In the genomic region with DNA sequence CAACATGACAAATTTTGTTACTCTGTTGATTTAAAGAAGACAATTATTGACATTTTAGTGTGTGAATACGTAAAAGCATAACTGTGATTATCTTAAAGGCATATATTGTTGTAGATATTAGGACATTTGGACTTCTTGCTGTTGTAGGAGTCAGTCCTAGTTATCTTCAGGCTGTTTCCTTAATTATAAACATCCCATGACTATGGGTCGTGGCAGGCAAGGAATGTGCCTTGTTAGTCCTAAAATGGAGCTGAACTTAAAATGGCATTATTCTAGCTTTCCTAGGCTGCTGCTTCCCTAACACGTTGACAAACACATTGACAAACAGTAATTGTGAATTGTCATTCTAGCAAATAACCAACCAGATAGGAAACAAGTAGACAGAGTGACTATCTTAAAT, we compare ENCODE assay signal across 11 cellular contexts. TPM values are rescaled to one million over a fixed set of nuclear protein-coding genes. Genes with fewer than 3 reads are reported as not detected.
DNase-seq lines count a peak whose midpoint lies in the region; ATAC-seq, FAIRE-seq and TF ChIP-seq lines count a peak whose summit lies in the region.
"Had no signal": no experiment of that assay in that cellular context is flagged by ENCODE, and none has a peak within 500 bp of the region (broad histone marks: within the 10 kb centered on the region; RNA-seq: fewer than 3 reads in every experiment).

No MANE protein-coding gene starts in this region.

- H2BK20ac ChIP-seq in H1 (ENCODE audit: low read length) = peak overlapping the region; percentile 34; the same call in 1 of the 2 replicates

- no peak for TF ChIP-seq EP300 in H1 (IDR thresholded peaks at IDR 0.05; ENCODE audit: borderline replicate concordance in 1 of 2, low read depth in 2 of 2, low read length in 2 of 2)

- no peaks in the 10 kb centered on the region for H3K9me3 ChIP-seq in Panc1 (ENCODE audit: control insufficient read depth, insufficient read depth, low read depth, low read length)
- no peaks in the 10 kb centered on the region for H3K9me3 ChIP-seq in H1 (ENCODE audit: insufficient read depth in 2 of 2, low read depth in 1 of 2, low read length in 1 of 2)
- no peaks in the 10 kb centered on the region for H3K9me3 ChIP-seq in psoas muscle
- H3K9me3 ChIP-seq: tibial nerve had no signal

- CTCF ChIA-PET in activated CD4-positive, alpha-beta T cell treated with anti-CD3 and anti-CD28 coated beads, Interleukin-2, amount 10 ng/mL, durations not matched to agents 7 days and 5 days (lab: Charles Lee) = no interaction called here
- CTCF ChIA-PET in Panc1 (lab: Charles Lee) = interaction anchor here (0.5 kb wide), 1 partner anchor 1228 kb away, joined by 3 read pairs; no protein-coding TSS in a partner anchor
- CTCF ChIA-PET in H1 (lab: Charles Lee; ENCODE audit: partially characterized antibody) = interaction anchor here (1.3 to 2.4 kb wide), 2 partner anchors 86 to 365 kb away, joined by 3 to 6 read pairs; no protein-coding TSS in a partner anchor

- H3K4ac ChIP-seq in H1 (replicated peaks; ENCODE audit: insufficient read length, low read depth, low read length) = no peak overlapping the region

- no peaks in the 10 kb centered on the region for H3K79me1 ChIP-seq in H1 (ENCODE audit: low read depth, low read length)

- no peak overlapping the region for H2BK5ac ChIP-seq in H1 (ENCODE audit: low read depth, low read length)

- in situ Hi-C loops in Panc1 (cut with HindIII; ENCODE audit: low pct_unique_long_range_greater_than_20kb, low sequenced_read_pairs) = no loop called here

- no peak overlapping the region for H4K5ac ChIP-seq in H1 (ENCODE audit: insufficient read length, low read depth, low read length)

- H3K4me1 ChIP-seq in Panc1 (ENCODE audit: control insufficient read depth, insufficient read depth, low read length) = peaks cover 9% of the 10 kb centered on the region; the same call in 1 of the 2 replicates
- H3K4me1 ChIP-seq in H1 (replicated peaks in 1 of 4; ENCODE audit: control insufficient read depth in 3 of 4, insufficient read depth in 4 of 4, low read length in 3 of 4) = peaks cover 0 to 4% (median 0%) of the 10 kb centered on the region in 4 experiments; a peak in 3 of 7 replicates
- no peaks in the 10 kb centered on the region for H3K4me1 ChIP-seq in psoas muscle

- no peak overlapping the region for H3K23ac ChIP-seq in H1 (ENCODE audit: insufficient read length)

- peak overlapping the region; percentile 81 for H3K4me3 Mint-ChIP-seq in activated CD4-positive, alpha-beta T cell treated with anti-CD3 and anti-CD28 coated beads, Interleukin-2, amount 10 ng/mL, durations not matched to agents 7 days and 5 days

- H3K27ac ChIP-seq in Panc1 (ENCODE audit: low read length) (peak overlapping the region; percentile 60), H1 (ENCODE audit: low read depth, low read length) (no peak overlapping the region), psoas muscle (peak overlapping the region; percentile 97)
- H3K27ac ChIP-seq: tibial nerve had no signal

- TF ChIP-seq RAD21 in H1 (IDR thresholded peaks at IDR 0.05 in 1 of 2, conservative IDR thresholded peaks at IDR 0.05 in 1 of 2; ENCODE audit: low read depth in 2 of 2, low read length in 2 of 2) = no peak

- no peak overlapping the region for H3K4me3 ChIP-seq in Panc1 (ENCODE audit: low read depth in 2 of 2, low read length in 2 of 2)
- no peak overlapping the region for H3K4me3 ChIP-seq in H1 (ENCODE audit: extremely low read depth in 1 of 4, insufficient read depth in 2 of 4, low read depth in 3 of 4, low read length in 4 of 4)
- no peak overlapping the region for H3K4me3 ChIP-seq in psoas muscle
- H3K4me3 ChIP-seq: tibial nerve had no signal

- no peaks in the 10 kb centered on the region for H4K20me1 ChIP-seq in H1 (replicated peaks in 1 of 2; ENCODE audit: control insufficient read depth in 1 of 2, insufficient read depth in 2 of 2, low read length in 2 of 2)

- H2AFZ ChIP-seq in H1 (ENCODE audit: low read length) = no peak overlapping the region

- peaks cover 2% of the 10 kb centered on the region for H3K36me3 Mint-ChIP-seq in activated CD4-positive, alpha-beta T cell treated with anti-CD3 and anti-CD28 coated beads, Interleukin-2, amount 10 ng/mL, durations not matched to agents 7 days and 5 days (ENCODE audit: low read depth)

- peaks cover 6% of the 10 kb centered on the region for H3K23me2 ChIP-seq in H1 (ENCODE audit: low read depth, low read length)

- 87% methylated on average over 3 of the region's 3 CpGs; no CpG with 5 or more reads in 1 of the 2 experiments for WGBS in H1 (ENCODE audit: extremely low coverage in 1 of 2, insufficient coverage in 1 of 2, insufficient read length in 1 of 2, insufficient replicate concordance in 2 of 2, low coverage in 1 of 2, low lambda C conversion rate in 2 of 2, missing lambda C conversion rate in 1 of 2), 2 experiments
- 81 to 90% (median 82%) methylated on average over 3 of the region's 3 CpGs for WGBS in psoas muscle, 3 donors

- no peak for TF ChIP-seq POLR2A in H1 (IDR thresholded peaks at IDR 0.05; ENCODE audit: control extremely low read depth in 1 of 2, low read depth in 2 of 2, low read length in 2 of 2)

- H3K56ac ChIP-seq in H1 (replicated peaks; ENCODE audit: insufficient read length, low read depth, low read length) = no peak overlapping the region

- H3K4me2 ChIP-seq in H1 (ENCODE audit: insufficient read depth in 1 of 2, low read depth in 2 of 2, low read length in 2 of 2) = no peak overlapping the region

- H2AK5ac ChIP-seq in H1 (ENCODE audit: low read depth, low read length) = no peak overlapping the region; the same call in 1 of the 2 replicates

- no peak overlapping the region for H4K8ac ChIP-seq in H1 (ENCODE audit: extremely low read depth, insufficient read depth, low read length)

- no peaks in the 10 kb centered on the region for H3K9me3 Mint-ChIP-seq in activated CD4-positive, alpha-beta T cell treated with anti-CD3 and anti-CD28 coated beads, Interleukin-2, amount 10 ng/mL, durations not matched to agents 7 days and 5 days

- no peak for FAIRE-seq in H1 (lab: Jason Lieb, UNC)

- H3K36me3 ChIP-seq in Panc1 (ENCODE audit: control insufficient read depth, insufficient read depth, low read length) = no peaks in the 10 kb centered on the region
- no peaks in the 10 kb centered on the region for H3K36me3 ChIP-seq in H1 (ENCODE audit: control insufficient read depth in 2 of 4, insufficient read depth in 4 of 4, low read length in 3 of 4)
- no peaks in the 10 kb centered on the region for H3K36me3 ChIP-seq in psoas muscle (ENCODE audit: insufficient read depth in 1 of 2, low read depth in 1 of 2)
- H3K36me3 ChIP-seq: tibial nerve had no signal

- H3K27me3 Mint-ChIP-seq in activated CD4-positive, alpha-beta T cell treated with anti-CD3 and anti-CD28 coated beads, Interleukin-2, amount 10 ng/mL, durations not matched to agents 7 days and 5 days = peaks cover 3% of the 10 kb centered on the region

- intact Hi-C loops in Panc1 (cut with micrococcal nuclease; ENCODE audit: unreplicated experiment) = no loop called here
- intact Hi-C loops in psoas muscle (cut with DNase I) = loop anchor here in 1 of 2 donors (10.0 kb wide), 1 partner anchor 217 kb away; the partner anchor contains the start of genes DCAF6 and MPC2

- no peak for ATAC-seq in Panc1
- ATAC-seq in psoas muscle = no peak
- ATAC-seq in GM19452 (IDR thresholded peaks at IDR 0.05; ENCODE audit: unreplicated experiment) = no peak
- ATAC-seq in GM21723 (IDR thresholded peaks at IDR 0.05; ENCODE audit: unreplicated experiment) = no peak

- no peak overlapping the region for H3K14ac ChIP-seq in H1 (ENCODE audit: insufficient read length)

- no peak overlapping the region for H3K27ac Mint-ChIP-seq in activated CD4-positive, alpha-beta T cell treated with anti-CD3 and anti-CD28 coated beads, Interleukin-2, amount 10 ng/mL, durations not matched to agents 7 days and 5 days

- H3K27me3 ChIP-seq in Panc1 (ENCODE audit: control insufficient read depth, insufficient read depth, low read length) = no peaks in the 10 kb centered on the region
- H3K27me3 ChIP-seq in H1 (replicated peaks in 1 of 4; ENCODE audit: control insufficient read depth in 3 of 4, extremely low read depth in 1 of 4, insufficient read depth in 3 of 4, low read length in 3 of 4) = peaks cover 0 to 12% (median 8%) of the 10 kb centered on the region in 4 experiments; a peak in 6 of 7 replicates
- H3K27me3 ChIP-seq in psoas muscle (ENCODE audit: insufficient read depth in 3 of 3, low read length in 2 of 3) = no peaks in the 10 kb centered on the region
- H3K27me3 ChIP-seq: tibial nerve had no signal

- no peak overlapping the region for H4K91ac ChIP-seq in H1 (replicated peaks; ENCODE audit: insufficient read length, low read length)

- POLR2A ChIA-PET in activated CD4-positive, alpha-beta T cell treated with anti-CD3 and anti-CD28 coated beads, Interleukin-2, amount 10 ng/mL, durations not matched to agents 7 days and 5 days (lab: Charles Lee) = no interaction called here
- POLR2A ChIA-PET in Panc1 (lab: Charles Lee) (no interaction called here), H1 (lab: Charles Lee; ENCODE audit: partially characterized antibody) (interaction anchor here (1.3 kb wide), 1 partner anchor 112 kb away, joined by 3 read pairs; no protein-coding TSS in a partner anchor)

- 0 out of 2 replicates have a peak overlapping the region, but pooled peaks have one; percentile 36 for H2BK15ac ChIP-seq in H1 (ENCODE audit: low read length)

- DNase-seq in activated CD4-positive, alpha-beta T cell treated with anti-CD3 and anti-CD28 coated beads, Interleukin-2, amount 10 ng/mL, durations not matched to agents 7 days and 5 days = no peak
- DNase-seq in activated CD4-positive, alpha-beta T cell treated with anti-CD3 and anti-CD28 coated beads, Interleukin-2, amount 50 U/mL, for 4 hours = no peak
- DNase-seq in Panc1 (ENCODE audit: low read depth, low spot score) (no peak), H1 (ENCODE audit: low read depth in 1 of 2, low spot score in 2 of 2) (no peak), psoas muscle (no peak), GM03348 (ENCODE audit: low spot score) (no peak)
- DNase-seq: NCI-H2107; NK-92 treated with Interleukin-12 subunit alpha and Interleukin-12 subunit beta, amount 100 ng/mL, for 24 hours had no signal

- BruUV-seq in Panc1 (replicated peaks; lab: Mats Ljungman, UMichigan) = no TSS peak

- TF ChIP-seq CTCF in Panc1 (IDR thresholded peaks at IDR 0.05) (no peak), H1 (IDR thresholded peaks at IDR 0.05; ENCODE audit: control extremely low read depth in 1 of 3, insufficient read depth in 1 of 3, low read depth in 1 of 3, low read length in 3 of 3) (no peak), psoas muscle (IDR thresholded peaks at IDR 0.05) (no peak)

- no peak overlapping the region for H3K18ac ChIP-seq in H1 (ENCODE audit: extremely low read depth, low read length)

- H3K79me2 ChIP-seq in H1 (ENCODE audit: control insufficient read depth in 1 of 2, insufficient read depth in 2 of 2, low read length in 2 of 2) = peaks cover 0 to under 1% of the 10 kb centered on the region in 2 experiments; a peak in 1 of 4 replicates

- H2BK12ac ChIP-seq in H1 (ENCODE audit: low read depth, low read length) = 0 out of 2 replicates have a peak overlapping the region, but pooled peaks have one; percentile 54

- H3K4me1 Mint-ChIP-seq in activated CD4-positive, alpha-beta T cell treated with anti-CD3 and anti-CD28 coated beads, Interleukin-2, amount 10 ng/mL, durations not matched to agents 7 days and 5 days = peaks cover 62% of the 10 kb centered on the region

- H2BK120ac ChIP-seq in H1 (replicated peaks; ENCODE audit: low read depth, low read length) = no peak overlapping the region

- no peak overlapping the region for H3K9ac ChIP-seq in H1 (replicated peaks in 1 of 4; ENCODE audit: extremely low read depth in 1 of 4, low read depth in 3 of 4, low read length in 3 of 4)

RNA-seq across cellular contexts. Expression of gene MPZL1, which starts 4.4 kb away (rescaled TPM):
- 10 to 100 TPM; 12.5 to 14.1 TPM for total RNA-seq in activated CD4-positive, alpha-beta T cell treated with anti-CD3 and anti-CD28 coated beads, Interleukin-2, amount 10 ng/mL, durations not matched to agents 7 days and 5 days
- total RNA-seq in Panc1 (2021; ENCODE audit: unreplicated experiment) = 72.0 TPM
- polyA plus RNA-seq in Panc1 (2012; ENCODE audit: insufficient read length) = 39.0 TPM
- total RNA-seq in H1 (2021; fragmentation: NEBNext Ultra II Directional; extraction: Animal tissue kit (Norgen Biotek cat#: 25700)) = 120 and 128 TPM in 2 replicates
- polyA plus RNA-seq in H1 (2011; rRNA removed) = 31.1 and 37.8 TPM in 2 replicates
- 36.1 TPM for polyA plus RNA-seq in H1 (2011; cell fraction: cytosol; rRNA removed)
- polyA plus RNA-seq in H1 (2011; cell fraction: nucleus; rRNA removed) = 25.1 TPM
- 38.9 to 72.5 TPM (median 40.5 TPM) in 4 replicates for polyA plus RNA-seq in H1 (2012, experiment 1 of 2)
- polyA plus RNA-seq in H1 (2012, experiment 2 of 2) = 14.1 TPM
- polyA plus RNA-seq in H1 (2013, experiment 1 of 2) = 65.8 TPM
- 82.6 TPM for polyA plus RNA-seq in H1 (2013, experiment 2 of 2)
- polyA minus RNA-seq in H1 (2011; rRNA and poly(A)+ RNA removed) = 61.1 and 88.5 TPM in 2 replicates
- 51.2 TPM for polyA minus RNA-seq in H1 (2011; cell fraction: cytosol; rRNA and poly(A)+ RNA removed)
- 52.0 TPM for polyA minus RNA-seq in H1 (2011; cell fraction: nucleus; rRNA and poly(A)+ RNA removed)
- total RNA-seq in psoas muscle = 10 to 100 TPM; 14.1 to 22.4 (median 18.3) TPM
- 10 to 100 TPM in 2 of 3 donors, 1 to 10 TPM in 1; 5.2 to 14.0 (median 12.6) TPM for polyA plus RNA-seq in psoas muscle
